ENCODE assay signal across 1 cellular context in the genomic region with DNA sequence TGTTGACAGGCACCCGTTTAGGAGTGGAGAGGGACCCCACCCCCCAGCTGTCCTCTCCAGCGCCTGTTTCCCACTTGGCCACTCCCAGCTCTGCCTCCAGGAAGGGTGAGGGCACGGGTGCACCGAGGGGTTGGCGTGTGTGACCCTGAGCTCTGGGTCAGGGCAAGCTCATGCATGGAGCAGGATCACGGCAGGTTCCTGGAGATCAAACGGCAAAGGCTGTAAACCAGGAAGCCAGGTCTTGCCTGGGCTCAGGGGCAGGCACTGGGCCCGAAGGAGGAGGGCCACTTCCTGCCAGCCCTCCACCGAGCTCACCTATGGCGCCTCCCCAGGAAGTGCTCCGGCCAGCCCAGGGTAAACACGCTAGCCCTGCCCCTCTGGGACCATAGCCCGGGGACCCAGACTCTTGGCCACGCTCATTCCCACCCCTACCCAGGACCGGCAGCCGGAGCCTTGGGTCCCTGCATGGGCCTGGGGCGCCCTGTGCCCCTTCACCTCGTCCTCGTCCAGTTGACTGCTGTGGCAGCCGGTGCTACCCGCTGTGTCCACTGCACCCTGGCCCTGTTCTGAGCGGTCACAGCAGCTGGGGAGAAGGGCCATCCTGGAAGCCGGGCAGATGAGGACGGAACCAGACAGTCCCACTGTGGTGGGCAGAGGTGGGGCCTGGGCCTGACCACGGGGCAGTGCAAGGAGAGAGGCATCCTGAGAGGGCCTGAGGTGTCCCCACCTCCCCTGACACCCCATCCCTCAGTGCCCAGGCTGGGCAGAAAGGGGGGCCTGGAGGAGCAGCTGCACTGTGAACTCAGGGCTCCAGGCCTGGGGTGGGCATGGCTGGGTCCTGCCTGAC.
TF ChIP-seq lines count a peak whose summit lies in the region.

No MANE protein-coding gene starts in this region.

TF ChIP-seq in HepG2, 621 proteins besides CTCF, POLR2A, EP300 and RAD21 (continued from another document and continues in another):
- TF ChIP-seq, protein P1, sequence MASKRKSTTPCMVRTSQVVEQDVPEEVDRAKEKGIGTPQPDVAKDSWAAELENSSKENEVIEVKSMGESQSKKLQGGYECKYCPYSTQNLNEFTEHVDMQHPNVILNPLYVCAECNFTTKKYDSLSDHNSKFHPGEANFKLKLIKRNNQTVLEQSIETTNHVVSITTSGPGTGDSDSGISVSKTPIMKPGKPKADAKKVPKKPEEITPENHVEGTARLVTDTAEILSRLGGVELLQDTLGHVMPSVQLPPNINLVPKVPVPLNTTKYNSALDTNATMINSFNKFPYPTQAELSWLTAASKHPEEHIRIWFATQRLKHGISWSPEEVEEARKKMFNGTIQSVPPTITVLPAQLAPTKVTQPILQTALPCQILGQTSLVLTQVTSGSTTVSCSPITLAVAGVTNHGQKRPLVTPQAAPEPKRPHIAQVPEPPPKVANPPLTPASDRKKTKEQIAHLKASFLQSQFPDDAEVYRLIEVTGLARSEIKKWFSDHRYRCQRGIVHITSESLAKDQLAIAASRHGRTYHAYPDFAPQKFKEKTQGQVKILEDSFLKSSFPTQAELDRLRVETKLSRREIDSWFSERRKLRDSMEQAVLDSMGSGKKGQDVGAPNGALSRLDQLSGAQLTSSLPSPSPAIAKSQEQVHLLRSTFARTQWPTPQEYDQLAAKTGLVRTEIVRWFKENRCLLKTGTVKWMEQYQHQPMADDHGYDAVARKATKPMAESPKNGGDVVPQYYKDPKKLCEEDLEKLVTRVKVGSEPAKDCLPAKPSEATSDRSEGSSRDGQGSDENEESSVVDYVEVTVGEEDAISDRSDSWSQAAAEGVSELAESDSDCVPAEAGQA (IDR thresholded peaks at IDR 0.05; ENCODE audit: low read depth), result 0 out of 2 replicates have a peak, but pooled peaks have one; percentile 48
- TF ChIP-seq, protein P1 (CRISPR knock-in tag; IDR thresholded peaks at IDR 0.05; ENCODE audit: borderline replicate concordance), result no peak
- TF ChIP-seq, protein P2, sequence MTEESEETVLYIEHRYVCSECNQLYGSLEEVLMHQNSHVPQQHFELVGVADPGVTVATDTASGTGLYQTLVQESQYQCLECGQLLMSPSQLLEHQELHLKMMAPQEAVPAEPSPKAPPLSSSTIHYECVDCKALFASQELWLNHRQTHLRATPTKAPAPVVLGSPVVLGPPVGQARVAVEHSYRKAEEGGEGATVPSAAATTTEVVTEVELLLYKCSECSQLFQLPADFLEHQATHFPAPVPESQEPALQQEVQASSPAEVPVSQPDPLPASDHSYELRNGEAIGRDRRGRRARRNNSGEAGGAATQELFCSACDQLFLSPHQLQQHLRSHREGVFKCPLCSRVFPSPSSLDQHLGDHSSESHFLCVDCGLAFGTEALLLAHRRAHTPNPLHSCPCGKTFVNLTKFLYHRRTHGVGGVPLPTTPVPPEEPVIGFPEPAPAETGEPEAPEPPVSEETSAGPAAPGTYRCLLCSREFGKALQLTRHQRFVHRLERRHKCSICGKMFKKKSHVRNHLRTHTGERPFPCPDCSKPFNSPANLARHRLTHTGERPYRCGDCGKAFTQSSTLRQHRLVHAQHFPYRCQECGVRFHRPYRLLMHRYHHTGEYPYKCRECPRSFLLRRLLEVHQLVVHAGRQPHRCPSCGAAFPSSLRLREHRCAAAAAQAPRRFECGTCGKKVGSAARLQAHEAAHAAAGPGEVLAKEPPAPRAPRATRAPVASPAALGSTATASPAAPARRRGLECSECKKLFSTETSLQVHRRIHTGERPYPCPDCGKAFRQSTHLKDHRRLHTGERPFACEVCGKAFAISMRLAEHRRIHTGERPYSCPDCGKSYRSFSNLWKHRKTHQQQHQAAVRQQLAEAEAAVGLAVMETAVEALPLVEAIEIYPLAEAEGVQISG (CRISPR knock-in tag; IDR thresholded peaks at IDR 0.05), result peak; percentile 89
- peak; percentile 84; the same call in 1 of the 2 replicates for TF ChIP-seq ZSCAN12 (CRISPR knock-in tag; IDR thresholded peaks at IDR 0.05)
- TF ChIP-seq SRSF1 (optimal IDR thresholded peaks at IDR 0.05; ENCODE audit: low read depth, low read length), result peak; percentile 81
- TF ChIP-seq MBD4 (IDR thresholded peaks at IDR 0.05; ENCODE audit: borderline replicate concordance, low read length), result no peak
- TF ChIP-seq ZNF18 (CRISPR knock-in tag; IDR thresholded peaks at IDR 0.05; ENCODE audit: insufficient replicate concordance), result peak; percentile 97
- TF ChIP-seq SMAD1 (CRISPR knock-in tag; IDR thresholded peaks at IDR 0.05; ENCODE audit: borderline replicate concordance, low read depth), result peak; percentile 73; the same call in 1 of the 2 replicates
- TF ChIP-seq RBAK (CRISPR knock-in tag; IDR thresholded peaks at IDR 0.05), result no peak
- no peak for TF ChIP-seq HNRNPK (IDR thresholded peaks at IDR 0.05; ENCODE audit: low read depth, low read length, poor library complexity, severe bottlenecking)
- TF ChIP-seq ZNF652 (CRISPR knock-in tag; IDR thresholded peaks at IDR 0.05; ENCODE audit: borderline replicate concordance, low read depth), result no peak
- no peak for TF ChIP-seq CBX2 (IDR thresholded peaks at IDR 0.05; ENCODE audit: low read depth, low read length)
- TF ChIP-seq CBX2 (CRISPR knock-in tag; IDR thresholded peaks at IDR 0.05; ENCODE audit: low read depth), result no peak
- TF ChIP-seq, protein P3, sequence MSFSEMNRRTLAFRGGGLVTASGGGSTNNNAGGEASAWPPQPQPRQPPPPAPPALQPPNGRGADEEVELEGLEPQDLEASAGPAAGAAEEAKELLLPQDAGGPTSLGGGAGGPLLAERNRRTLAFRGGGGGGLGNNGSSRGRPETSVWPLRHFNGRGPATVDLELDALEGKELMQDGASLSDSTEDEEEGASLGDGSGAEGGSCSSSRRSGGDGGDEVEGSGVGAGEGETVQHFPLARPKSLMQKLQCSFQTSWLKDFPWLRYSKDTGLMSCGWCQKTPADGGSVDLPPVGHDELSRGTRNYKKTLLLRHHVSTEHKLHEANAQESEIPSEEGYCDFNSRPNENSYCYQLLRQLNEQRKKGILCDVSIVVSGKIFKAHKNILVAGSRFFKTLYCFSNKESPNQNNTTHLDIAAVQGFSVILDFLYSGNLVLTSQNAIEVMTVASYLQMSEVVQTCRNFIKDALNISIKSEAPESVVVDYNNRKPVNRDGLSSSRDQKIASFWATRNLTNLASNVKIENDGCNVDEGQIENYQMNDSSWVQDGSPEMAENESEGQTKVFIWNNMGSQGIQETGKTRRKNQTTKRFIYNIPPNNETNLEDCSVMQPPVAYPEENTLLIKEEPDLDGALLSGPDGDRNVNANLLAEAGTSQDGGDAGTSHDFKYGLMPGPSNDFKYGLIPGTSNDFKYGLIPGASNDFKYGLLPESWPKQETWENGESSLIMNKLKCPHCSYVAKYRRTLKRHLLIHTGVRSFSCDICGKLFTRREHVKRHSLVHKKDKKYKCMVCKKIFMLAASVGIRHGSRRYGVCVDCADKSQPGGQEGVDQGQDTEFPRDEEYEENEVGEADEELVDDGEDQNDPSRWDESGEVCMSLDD (CRISPR knock-in tag; IDR thresholded peaks at IDR 0.05; ENCODE audit: borderline replicate concordance), result peak; percentile 71; the same call in 1 of the 2 replicates
- TF ChIP-seq, protein P4, sequence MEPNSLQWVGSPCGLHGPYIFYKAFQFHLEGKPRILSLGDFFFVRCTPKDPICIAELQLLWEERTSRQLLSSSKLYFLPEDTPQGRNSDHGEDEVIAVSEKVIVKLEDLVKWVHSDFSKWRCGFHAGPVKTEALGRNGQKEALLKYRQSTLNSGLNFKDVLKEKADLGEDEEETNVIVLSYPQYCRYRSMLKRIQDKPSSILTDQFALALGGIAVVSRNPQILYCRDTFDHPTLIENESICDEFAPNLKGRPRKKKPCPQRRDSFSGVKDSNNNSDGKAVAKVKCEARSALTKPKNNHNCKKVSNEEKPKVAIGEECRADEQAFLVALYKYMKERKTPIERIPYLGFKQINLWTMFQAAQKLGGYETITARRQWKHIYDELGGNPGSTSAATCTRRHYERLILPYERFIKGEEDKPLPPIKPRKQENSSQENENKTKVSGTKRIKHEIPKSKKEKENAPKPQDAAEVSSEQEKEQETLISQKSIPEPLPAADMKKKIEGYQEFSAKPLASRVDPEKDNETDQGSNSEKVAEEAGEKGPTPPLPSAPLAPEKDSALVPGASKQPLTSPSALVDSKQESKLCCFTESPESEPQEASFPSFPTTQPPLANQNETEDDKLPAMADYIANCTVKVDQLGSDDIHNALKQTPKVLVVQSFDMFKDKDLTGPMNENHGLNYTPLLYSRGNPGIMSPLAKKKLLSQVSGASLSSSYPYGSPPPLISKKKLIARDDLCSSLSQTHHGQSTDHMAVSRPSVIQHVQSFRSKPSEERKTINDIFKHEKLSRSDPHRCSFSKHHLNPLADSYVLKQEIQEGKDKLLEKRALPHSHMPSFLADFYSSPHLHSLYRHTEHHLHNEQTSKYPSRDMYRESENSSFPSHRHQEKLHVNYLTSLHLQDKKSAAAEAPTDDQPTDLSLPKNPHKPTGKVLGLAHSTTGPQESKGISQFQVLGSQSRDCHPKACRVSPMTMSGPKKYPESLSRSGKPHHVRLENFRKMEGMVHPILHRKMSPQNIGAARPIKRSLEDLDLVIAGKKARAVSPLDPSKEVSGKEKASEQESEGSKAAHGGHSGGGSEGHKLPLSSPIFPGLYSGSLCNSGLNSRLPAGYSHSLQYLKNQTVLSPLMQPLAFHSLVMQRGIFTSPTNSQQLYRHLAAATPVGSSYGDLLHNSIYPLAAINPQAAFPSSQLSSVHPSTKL (CRISPR knock-in tag; IDR thresholded peaks at IDR 0.05), result peak; percentile 86
- TF ChIP-seq FOXK2 (IDR thresholded peaks at IDR 0.05), result peak; percentile 94
- TF ChIP-seq HNF1B (CRISPR knock-in tag; IDR thresholded peaks at IDR 0.05), result peak; percentile 96
- TF ChIP-seq CBFB (CRISPR knock-in tag; IDR thresholded peaks at IDR 0.05), result peak; percentile 70; the same call in 1 of the 2 replicates
- TF ChIP-seq, protein P5, sequence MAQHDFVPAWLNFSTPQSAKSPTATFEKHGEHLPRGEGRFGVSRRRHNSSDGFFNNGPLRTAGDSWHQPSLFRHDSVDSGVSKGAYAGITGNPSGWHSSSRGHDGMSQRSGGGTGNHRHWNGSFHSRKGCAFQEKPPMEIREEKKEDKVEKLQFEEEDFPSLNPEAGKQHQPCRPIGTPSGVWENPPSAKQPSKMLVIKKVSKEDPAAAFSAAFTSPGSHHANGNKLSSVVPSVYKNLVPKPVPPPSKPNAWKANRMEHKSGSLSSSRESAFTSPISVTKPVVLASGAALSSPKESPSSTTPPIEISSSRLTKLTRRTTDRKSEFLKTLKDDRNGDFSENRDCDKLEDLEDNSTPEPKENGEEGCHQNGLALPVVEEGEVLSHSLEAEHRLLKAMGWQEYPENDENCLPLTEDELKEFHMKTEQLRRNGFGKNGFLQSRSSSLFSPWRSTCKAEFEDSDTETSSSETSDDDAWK (CRISPR knock-in tag; IDR thresholded peaks at IDR 0.05), result no peak
- no peak for TF ChIP-seq ZXDC (CRISPR knock-in tag; IDR thresholded peaks at IDR 0.05)
- no peak for TF ChIP-seq STAT5B (CRISPR knock-in tag; IDR thresholded peaks at IDR 0.05)
- peak; percentile 88 for TF ChIP-seq MIER3 (CRISPR knock-in tag; IDR thresholded peaks at IDR 0.05; ENCODE audit: borderline replicate concordance)
